8 cellular contexts compared by ENCODE assay signal in the genomic region with DNA sequence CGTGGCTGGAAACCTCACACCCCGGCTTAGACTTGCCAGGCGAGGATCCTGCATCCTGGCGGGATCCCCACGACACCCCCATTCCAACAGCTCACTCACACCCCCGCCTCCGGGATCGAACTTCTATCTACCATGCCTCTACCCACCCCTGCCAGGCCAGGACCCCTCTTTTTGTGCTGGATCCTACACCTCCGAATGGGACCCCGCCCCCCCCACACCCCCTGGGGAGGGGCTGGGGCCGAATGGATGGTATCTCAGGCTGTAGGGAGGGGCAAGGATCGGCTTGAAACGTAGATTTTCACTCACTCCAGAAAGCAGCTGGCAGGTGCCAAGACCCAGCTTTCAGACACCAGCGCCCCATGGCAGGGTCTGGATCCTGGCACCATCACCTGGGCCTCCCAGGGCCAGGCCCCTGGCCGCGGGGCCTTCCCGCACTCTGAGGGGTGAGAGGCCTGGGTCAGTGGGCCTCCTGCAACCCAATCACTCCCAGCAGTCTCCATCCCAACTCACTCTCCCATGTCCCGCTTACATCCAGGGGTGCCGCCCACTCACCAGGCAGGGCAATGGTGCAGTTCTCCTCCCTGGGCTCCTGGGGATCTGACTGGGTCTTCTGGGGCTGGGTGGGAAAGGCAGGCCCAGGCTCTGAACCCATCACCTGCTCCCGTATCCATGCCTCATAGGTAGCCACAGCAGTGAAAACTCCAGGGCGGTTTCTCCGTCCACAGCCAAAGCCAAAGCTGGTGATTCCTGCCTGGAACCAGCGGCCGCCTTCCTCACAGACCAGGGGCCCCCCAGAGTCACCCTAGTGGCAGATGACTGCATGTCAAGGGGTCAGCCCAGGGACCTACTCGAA. TPM values are rescaled to one million over a fixed set of nuclear protein-coding genes. Genes with fewer than 3 reads are reported as not detected.
A peak's percentile ranks its signal among the peaks of the same experiment; 100 is the strongest.
DNase-seq lines count a peak whose midpoint lies in the region; TF ChIP-seq lines count a peak whose summit lies in the region.

No MANE protein-coding gene starts in this region.

- H3K9ac ChIP-seq in OCI-LY3 (ENCODE audit: low read length) = peak overlapping the region; percentile 63
- H3K9ac ChIP-seq in endocrine pancreas (ENCODE audit: control insufficient read depth, insufficient read depth, low read length) = peak overlapping the region; percentile 72
- no peak overlapping the region for H3K9ac ChIP-seq in trophoblast cell (ENCODE audit: low read length)

- H3K4me1 ChIP-seq in CD8-positive, alpha-beta memory T cell (ENCODE audit: insufficient read depth, low read length) = peaks cover 19% of the 10 kb centered on the region
- H3K4me1 ChIP-seq in OCI-LY3 (ENCODE audit: low read length) (peaks cover 12% of the 10 kb centered on the region), endocrine pancreas (ENCODE audit: control insufficient read depth, insufficient read depth, low read length) (no peaks in the 10 kb centered on the region), trophoblast cell (ENCODE audit: control insufficient read depth in 1 of 2, insufficient read depth in 2 of 2, low read length in 2 of 2) (peaks cover 24 to 26% of the 10 kb centered on the region in 2 experiments)

- peak overlapping the region; percentile 87 for H3K4me2 ChIP-seq in OCI-LY3 (ENCODE audit: low read length)
- peak overlapping the region; percentile 100 for H3K4me2 ChIP-seq in trophoblast cell (ENCODE audit: low read length)

- TF ChIP-seq CTCF in OCI-LY3 (IDR thresholded peaks at IDR 0.05; ENCODE audit: low read depth, low read length) = no peak

- no peaks in the 10 kb centered on the region for H3K36me3 ChIP-seq in CD8-positive, alpha-beta memory T cell (ENCODE audit: insufficient read depth, low read length)
- H3K36me3 ChIP-seq in OCI-LY3 (replicated peaks; ENCODE audit: low read depth, low read length) = no peaks in the 10 kb centered on the region
- H3K36me3 ChIP-seq in endocrine pancreas (ENCODE audit: control insufficient read depth, insufficient read depth, low read length) = no peaks in the 10 kb centered on the region
- H3K36me3 ChIP-seq in trophoblast cell (ENCODE audit: control insufficient read depth in 1 of 2, insufficient read depth in 2 of 2, low read length in 2 of 2) = no peaks in the 10 kb centered on the region

- H4K91ac ChIP-seq in trophoblast cell (ENCODE audit: low read depth, low read length) = peak overlapping the region; percentile 75

- no peaks in the 10 kb centered on the region for H3K27me3 ChIP-seq in CD8-positive, alpha-beta memory T cell (ENCODE audit: insufficient read depth, low read length, poor library complexity, severe bottlenecking)
- H3K27me3 ChIP-seq in OCI-LY3 (ENCODE audit: low read depth, low read length) (peaks cover 7% of the 10 kb centered on the region), endocrine pancreas (ENCODE audit: control insufficient read depth, insufficient read depth, low read length) (no peaks in the 10 kb centered on the region), trophoblast cell (ENCODE audit: insufficient read depth, low read length) (no peaks in the 10 kb centered on the region)

- H3K27ac ChIP-seq in CD8-positive, alpha-beta memory T cell (ENCODE audit: low read depth, low read length) = no peak overlapping the region
- no peak overlapping the region; the same call in 1 of the 2 replicates for H3K27ac ChIP-seq in OCI-LY3 (ENCODE audit: low read length)
- H3K27ac ChIP-seq in trophoblast cell (ENCODE audit: low read depth, low read length) = no peak overlapping the region

- peak overlapping the region; percentile 59 to 90 (median 73) for H3K4me3 Mint-ChIP-seq in CD8-positive, alpha-beta memory T cell

- DNase-seq in CD8-positive, alpha-beta memory T cell = no peak
- no peak for DNase-seq in trophoblast cell
- no peak for DNase-seq in Ammon's horn (ENCODE audit: low spot score)
- no peak for DNase-seq in dedifferentiated amniotic fluid mesenchymal stem cell (ENCODE audit: extremely low spot score)
- DNase-seq in activated effector memory CD4-positive, alpha-beta T cell treated with Interleukin-2 at 50 U/mL for 16 hours = no peak
- DNase-seq in NCI-H2171 treated with DMSO at 0.1 percent for 48 hours (lab: John Stamatoyannopoulos, UW) = no peak

- H3K79me2 ChIP-seq in OCI-LY3 (ENCODE audit: low read length) (no peaks in the 10 kb centered on the region), trophoblast cell (ENCODE audit: control insufficient read depth, insufficient read depth, low read length, poor library complexity) (peaks cover 3% of the 10 kb centered on the region)

- H3K23ac ChIP-seq in trophoblast cell (ENCODE audit: low read length) = no peak overlapping the region

- H3K18ac ChIP-seq in trophoblast cell (ENCODE audit: low read length) = peak overlapping the region; percentile 26

- peak overlapping the region; percentile 35 for H3K14ac ChIP-seq in trophoblast cell (ENCODE audit: low read length)

- no peaks in the 10 kb centered on the region for H4K20me1 ChIP-seq in OCI-LY3 (ENCODE audit: insufficient read depth, low read length)

- H3K4me1 Mint-ChIP-seq in CD8-positive, alpha-beta memory T cell = peaks cover 5 to 14% (median 6%) of the 10 kb centered on the region in 3 donors

- peak overlapping the region; percentile 75 for H4K12ac ChIP-seq in trophoblast cell (ENCODE audit: low read depth, low read length)

- POLR2A ChIA-PET in CD8-positive, alpha-beta memory T cell (lab: Charles Lee) = interaction anchor here (0.6 to 3.1 kb wide), 10 partner anchors 25 to 730 kb away, joined by 3 to 72 read pairs (median 9); partner anchors contain the start of genes FUS, KAT8, PYCARD and STX4

- no peak overlapping the region for H2BK5ac ChIP-seq in trophoblast cell (ENCODE audit: low read depth, low read length, poor library complexity)

- H2AFZ ChIP-seq in OCI-LY3 (ENCODE audit: low read depth, low read length) (no peak overlapping the region), trophoblast cell (ENCODE audit: insufficient read depth, low read length, poor library complexity) (peak overlapping the region; percentile 87)

- peak overlapping the region; percentile 72 for H4K8ac ChIP-seq in trophoblast cell (ENCODE audit: low read depth, low read length)

- H2AK5ac ChIP-seq in trophoblast cell (ENCODE audit: low read length) = peak overlapping the region; percentile 31

- no peaks in the 10 kb centered on the region for H3K9me3 Mint-ChIP-seq in CD8-positive, alpha-beta memory T cell

- no peaks in the 10 kb centered on the region for H3K9me3 ChIP-seq in CD8-positive, alpha-beta memory T cell (ENCODE audit: low read length)
- H3K9me3 ChIP-seq in OCI-LY3 (ENCODE audit: insufficient read depth, low read length) (no peaks in the 10 kb centered on the region), endocrine pancreas (ENCODE audit: control insufficient read depth, low read length) (no peaks in the 10 kb centered on the region), trophoblast cell (ENCODE audit: insufficient read depth, low read depth, low read length) (peaks cover 5% of the 10 kb centered on the region)

- CTCF ChIA-PET in CD8-positive, alpha-beta memory T cell (lab: Charles Lee) = interaction anchor here (0.6 to 3.6 kb wide), 49 partner anchors 8 to 726 kb away, joined by 3 to 44 read pairs (median 5); partner anchors contain the start of genes ARMC5, FUS, HSD3B7 and KAT8

- H3K4ac ChIP-seq in trophoblast cell (ENCODE audit: low read depth, low read length) = peak overlapping the region; percentile 31

- H2BK120ac ChIP-seq in trophoblast cell (ENCODE audit: insufficient read depth, low read length, poor library complexity) = peak overlapping the region; percentile 26

- peaks cover 22% of the 10 kb centered on the region for H3K79me1 ChIP-seq in trophoblast cell (ENCODE audit: low read length)

- peak overlapping the region; percentile 59 for H3K4me3 ChIP-seq in CD8-positive, alpha-beta memory T cell (ENCODE audit: low read length)
- H3K4me3 ChIP-seq in OCI-LY3 (ENCODE audit: low read length) (peak overlapping the region; percentile 78), endocrine pancreas (ENCODE audit: control insufficient read depth, insufficient read depth, low read length) (no peak overlapping the region), trophoblast cell (ENCODE audit: low read depth, low read length) (no peak overlapping the region)

- WGBS in trophoblast cell (ENCODE audit: extremely low coverage, insufficient coverage, insufficient read length) = no CpG with 5 or more reads among the region's 25 CpGs

- H3K27me3 Mint-ChIP-seq in CD8-positive, alpha-beta memory T cell = peaks cover 0 to 1% of the 10 kb centered on the region in 2 donors

- H3K36me3 Mint-ChIP-seq in CD8-positive, alpha-beta memory T cell = peaks cover 0 to 1% (median 0%) of the 10 kb centered on the region in 3 donors

- peak overlapping the region in 5 of 8 donors; percentile 29 to 80 (median 42) for H3K27ac Mint-ChIP-seq in CD8-positive, alpha-beta memory T cell

- H2BK12ac ChIP-seq in trophoblast cell (ENCODE audit: low read length) = no peak overlapping the region

RNA-seq across cellular contexts. Expression of gene PRSS36, which starts 6.6 kb away (rescaled TPM):
- total RNA-seq in CD8-positive, alpha-beta memory T cell = under 1 TPM; 0.44 to 0.61 TPM
- polyA plus RNA-seq in CD8-positive, alpha-beta memory T cell = 3.1 TPM
- polyA plus RNA-seq in trophoblast cell (2013) = 0.21 and 0.29 TPM in 2 replicates

RNA-seq across cellular contexts. Expression of gene PRSS8, which starts 7.7 kb away (rescaled TPM):
- total RNA-seq in CD8-positive, alpha-beta memory T cell = not detected
- not detected for polyA plus RNA-seq in CD8-positive, alpha-beta memory T cell
- polyA plus RNA-seq in trophoblast cell (2013) = 138 and 139 TPM in 2 replicates

RNA-seq across cellular contexts. Expression of gene KAT8, which starts 25.8 kb away (rescaled TPM):
- 10 to 100 TPM; 56.1 to 58.6 TPM for total RNA-seq in CD8-positive, alpha-beta memory T cell
- 67.3 TPM for polyA plus RNA-seq in CD8-positive, alpha-beta memory T cell
- 31.8 and 32.3 TPM in 2 replicates for polyA plus RNA-seq in trophoblast cell (2013)

RNA-seq across cellular contexts. Expression of gene BCKDK, which starts 35.1 kb away (rescaled TPM):
- total RNA-seq in CD8-positive, alpha-beta memory T cell = 10 to 100 TPM; 40.0 to 42.5 TPM
- polyA plus RNA-seq in CD8-positive, alpha-beta memory T cell = 29.4 TPM
- polyA plus RNA-seq in trophoblast cell (2013) = 43.7 and 47.1 TPM in 2 replicates

RNA-seq across cellular contexts. Expression of gene FUS, which starts 36.7 kb away (rescaled TPM):
- total RNA-seq in CD8-positive, alpha-beta memory T cell = 100 to 1,000 TPM; 621 to 671 TPM
- polyA plus RNA-seq in CD8-positive, alpha-beta memory T cell = 163 TPM
- polyA plus RNA-seq in trophoblast cell (2013) = 473 and 483 TPM in 2 replicates

Comparison
In these comparisons a context has a peak if more than half of its experiments do, and no peak if none do; other contexts are left out.
1. H3K4me3 ChIP-seq: peak in CD8-positive, alpha-beta memory T cell (single experiment) and OCI-LY3 (single experiment); none in endocrine pancreas (single experiment) and trophoblast cell (single experiment).